Comparison of ENCODE assay signal across 11 cellular contexts in the genomic region with DNA sequence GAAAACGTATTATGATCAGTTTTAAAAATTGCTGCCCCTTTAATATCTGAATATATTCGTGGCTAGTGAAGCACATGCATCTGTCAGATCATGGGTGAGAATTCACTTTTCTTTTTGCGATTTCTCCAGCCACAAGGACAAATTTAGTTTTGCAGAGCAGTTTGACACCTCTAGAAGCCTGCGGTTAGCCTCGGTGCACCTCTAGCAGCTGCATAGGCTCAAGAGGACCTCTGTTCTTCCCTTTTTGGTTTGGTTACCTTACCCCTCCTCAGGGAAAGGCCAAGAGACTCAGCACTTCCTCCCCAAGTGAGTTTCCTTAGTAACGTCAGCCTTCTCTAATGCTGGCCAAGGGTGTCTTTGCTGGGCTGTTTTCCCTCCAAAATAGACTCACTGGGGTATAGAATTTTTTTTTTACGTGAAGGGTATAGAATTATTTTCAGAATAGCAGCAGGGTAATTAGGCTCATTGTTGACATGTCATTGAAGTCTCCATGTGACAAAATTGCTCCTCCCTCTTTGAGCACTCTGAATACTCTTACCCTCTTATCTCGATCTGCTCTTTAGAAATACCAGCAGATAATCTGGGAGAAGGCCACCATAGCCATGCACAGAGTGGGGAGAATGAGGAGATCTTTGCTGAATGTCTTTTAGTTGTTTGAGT.
DNase-seq lines count a peak whose midpoint lies in the region; ATAC-seq and TF ChIP-seq lines count a peak whose summit lies in the region.
"Had no signal": no experiment of that assay in that cellular context is flagged by ENCODE, and none has a peak within 500 bp of the region (broad histone marks: within the 10 kb centered on the region; RNA-seq: fewer than 3 reads in every experiment).

No MANE protein-coding gene starts in this region.

- no peak overlapping the region for H3K27ac ChIP-seq in thyroid gland

- no peaks in the 10 kb centered on the region for H3K4me1 ChIP-seq in thyroid gland

- no peaks in the 10 kb centered on the region for H3K36me3 ChIP-seq in thyroid gland

- H3K9me3 ChIP-seq in thyroid gland = no peaks in the 10 kb centered on the region

- WGBS in thyroid gland, 2 donors = 80% methylated on average over 8 of the region's 8 CpGs

- ATAC-seq in HG02571 (IDR thresholded peaks at IDR 0.05; ENCODE audit: unreplicated experiment) (peak; percentile 85), HG03558 (IDR thresholded peaks at IDR 0.05; ENCODE audit: extremely low read depth, unreplicated experiment) (peak; percentile 87), natural killer cell (peak; percentile 53 to 73 (median 57))
- ATAC-seq: activated CD4-positive, alpha-beta T cell treated with anti-CD3 and anti-CD28 coated beads for 36 hours had no signal

- peak overlapping the region; percentile 84 for H3K4me3 Mint-ChIP-seq in natural killer cell
- H3K4me3 Mint-ChIP-seq: activated CD4-positive, alpha-beta T cell treated with anti-CD3 and anti-CD28 coated beads for 36 hours had no signal

- intact Hi-C loops in natural killer cell (cut with micrococcal nuclease) (no loop called here), posterior vena cava (cut with DNase I) (no loop called here), thyroid gland (cut with DNase I) (no loop called here)

- TF ChIP-seq CTCF in natural killer cell (IDR thresholded peaks at IDR 0.05) (no peak), thyroid gland (IDR thresholded peaks at IDR 0.05) (no peak)

- H3K4me1 Mint-ChIP-seq in natural killer cell = peaks cover 16 to 34% of the 10 kb centered on the region in 2 donors

- H3K4me3 ChIP-seq in thyroid gland (replicated peaks in 1 of 3) = no peak overlapping the region

- peak overlapping the region; percentile 73 to 85 for H3K27ac Mint-ChIP-seq in natural killer cell
- H3K27ac Mint-ChIP-seq: activated CD4-positive, alpha-beta T cell treated with anti-CD3 and anti-CD28 coated beads for 36 hours had no signal

- H3K36me3 Mint-ChIP-seq in natural killer cell = no peaks in the 10 kb centered on the region

- no peaks in the 10 kb centered on the region for H3K27me3 ChIP-seq in thyroid gland

- TF ChIP-seq POLR2A in thyroid gland (IDR thresholded peaks at IDR 0.05) = no peak

- H3K27me3 Mint-ChIP-seq in natural killer cell (ENCODE audit: low read depth in 2 of 2) = no peaks in the 10 kb centered on the region

- DNase-seq in NCI-H1436 (lab: John Stamatoyannopoulos, UW) = peak; percentile 24
- no peak for DNase-seq in NCI-H1436 treated with DMSO at 0.1 percent for 48 hours (lab: John Stamatoyannopoulos, UW)
- no peak for DNase-seq in natural killer cell
- no peak for DNase-seq in posterior vena cava (ENCODE audit: low spot score)
- DNase-seq in NCI-H345 (lab: John Stamatoyannopoulos, UW) = no peak
- no peak for DNase-seq in thyroid gland
- DNase-seq: 8988T; activated CD4-positive, alpha-beta T cell treated with anti-CD3 and anti-CD28 coated beads for 36 hours; NCI-H510A had no signal

- no peaks in the 10 kb centered on the region for H3K9me3 Mint-ChIP-seq in natural killer cell
